In the genomic region with DNA sequence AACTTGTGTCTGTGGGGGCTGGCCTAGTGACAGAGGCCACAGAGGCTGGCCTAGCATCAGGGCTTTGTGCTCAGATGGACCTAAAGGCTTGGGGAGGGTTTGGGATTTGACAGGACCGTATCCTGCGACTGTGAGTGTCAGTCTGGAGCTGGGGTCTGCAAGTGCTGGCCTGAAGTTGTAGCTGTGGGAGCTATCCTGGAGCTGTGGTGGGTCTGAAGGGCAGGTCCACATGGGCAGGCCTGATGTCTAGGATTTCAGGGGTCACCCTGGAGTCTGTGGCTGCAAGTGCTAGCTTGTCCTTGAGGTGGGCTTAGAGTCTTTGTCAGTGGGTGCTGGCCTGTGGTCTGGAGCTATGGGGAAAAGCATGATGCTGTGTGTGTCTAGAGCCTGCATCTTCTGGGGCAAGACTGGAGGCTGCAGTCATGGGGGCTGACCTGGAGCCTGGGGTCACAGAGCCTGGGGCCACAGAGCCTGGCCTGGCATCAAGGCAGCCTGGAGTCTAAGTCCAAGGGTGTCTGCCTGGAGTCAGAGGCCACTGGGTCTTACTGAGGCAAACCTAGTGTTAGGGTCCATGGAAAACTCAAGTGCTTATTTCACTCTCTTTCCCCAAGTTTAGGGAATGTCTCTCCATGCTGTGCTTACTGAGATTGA, we compare ENCODE assay signal across 38 cellular contexts. TPM values are rescaled to one million over a fixed set of nuclear protein-coding genes. Genes with fewer than 3 reads are reported as not detected.
"Had no signal": no experiment of that assay in that cellular context is flagged by ENCODE, and none has a peak within 500 bp of the region (broad histone marks: within the 10 kb centered on the region; RNA-seq: fewer than 3 reads in every experiment).

No MANE protein-coding gene starts in this region.

- H3K9me3 Mint-ChIP-seq: activated B cell treated with CpG ODN at 0.5 μM for 24 hours; activated CD8-positive, alpha-beta T cell treated with anti-CD3 and anti-CD28 coated beads for 36 hours had no signal

- H3K4me1 Mint-ChIP-seq: activated B cell treated with CpG ODN at 0.5 μM for 24 hours; activated CD4-positive, alpha-beta T cell treated with anti-CD3 and anti-CD28 coated beads, Interleukin-2, amount 10 ng/mL, durations not matched to agents 7 days and 5 days; activated naive CD8-positive, alpha-beta T cell treated with anti-CD3 and anti-CD28 coated beads for 36 hours; activated T-helper 17 cell treated with anti-CD3 and anti-CD28 coated beads, Interleukin-2, amount 50 U/mL, for 72 hours; brain; central memory CD8-positive, alpha-beta T cell had no signal

- ATAC-seq: activated CD8-positive, alpha-beta T cell treated with anti-CD3 and anti-CD28 coated beads for 36 hours; activated naive CD4-positive, alpha-beta T cell treated with anti-CD3 and anti-CD28 coated beads, Interleukin-2, amount 50 U/mL, for 72 hours; activated T-cell treated with anti-CD3 and anti-CD28 coated beads, Interleukin-2, amount 50 U/mL, for 4 hours; activated T-cell treated with anti-CD3 and anti-CD28 coated beads, Interleukin-2, amount 50 U/mL, for 72 hours; activated T-helper 17 cell treated with anti-CD3 and anti-CD28 coated beads, Interleukin-2, amount 50 U/mL, for 72 hours had no signal

- DNase-seq: activated B cell treated with CpG ODN at 0.5 μM for 24 hours; activated CD4-positive, alpha-beta memory T cell treated with anti-CD3 and anti-CD28 coated beads for 36 hours; activated CD4-positive, alpha-beta T cell treated with anti-CD3 and anti-CD28 coated beads for 4 hours; activated CD4-positive, alpha-beta T cell treated with anti-CD3 and anti-CD28 coated beads, Interleukin-2, amount 10 ng/mL, durations not matched to agents 7 days and 5 days; activated CD4-positive, CD25-positive, alpha-beta regulatory T cell treated with anti-CD3 and anti-CD28 coated beads, Interleukin-2, amount 50 U/mL, for 72 hours; activated CD8-positive, alpha-beta memory T cell treated with anti-CD3 and anti-CD28 coated beads, Interleukin-2, amount 50 U/mL, for 4 hours; activated CD8-positive, alpha-beta T cell treated with anti-CD3 and anti-CD28 coated beads for 36 hours; activated effector memory CD4-positive, alpha-beta T cell treated with anti-CD3 and anti-CD28 coated beads, Interleukin-2, amount 50 U/mL, for 16 hours; activated gamma-delta T cell treated with Interleukin-2 at 50 U/mL for 16 hours; activated naive CD4-positive, alpha-beta T cell; activated naive CD4-positive, alpha-beta T cell treated with anti-CD3 and anti-CD28 coated beads for 36 hours; activated naive CD4-positive, alpha-beta T cell treated with anti-CD3 and anti-CD28 coated beads, Interleukin-2, amount 50 U/mL, for 16 hours; activated naive CD8-positive, alpha-beta T cell treated with anti-CD3 and anti-CD28 coated beads for 36 hours; activated T-cell treated with anti-CD3 and anti-CD28 coated beads for 4 hours; activated T-cell treated with anti-CD3 and anti-CD28 coated beads, Interleukin-2, amount 50 U/mL, for 1 hour; activated T-cell treated with anti-CD3 and anti-CD28 coated beads, Interleukin-2, amount 50 U/mL, for 4 hours; activated T-cell treated with anti-CD3 and anti-CD28 coated beads, Interleukin-2, amount 50 U/mL, for 72 hours; adrenal gland; amniotic stem cell; aorta; caudate nucleus; cerebellar nuclear complex; SW 1271; T-helper 1 cell; T-helper 2 cell; T-helper 9 cell had no signal

- H3K27ac ChIP-seq: adrenal gland, cardiac muscle cell, VCaP had no signal

- H3K36me3 ChIP-seq: adrenal gland, cardiac muscle cell had no signal

- H3K36me3 Mint-ChIP-seq: activated CD4-positive, alpha-beta memory T cell treated with anti-CD3 and anti-CD28 coated beads for 36 hours; activated naive CD8-positive, alpha-beta T cell treated with anti-CD3 and anti-CD28 coated beads for 36 hours; brain had no signal

- H3K4me3 ChIP-seq: adrenal gland, cardiac muscle cell had no signal

- H3K27ac Mint-ChIP-seq: activated B cell treated with CpG ODN at 0.5 μM for 24 hours; activated CD4-positive, alpha-beta memory T cell treated with anti-CD3 and anti-CD28 coated beads for 36 hours; activated CD4-positive, alpha-beta T cell treated with anti-CD3 and anti-CD28 coated beads, Interleukin-2, amount 10 ng/mL, durations not matched to agents 7 days and 5 days; activated CD8-positive, alpha-beta T cell treated with anti-CD3 and anti-CD28 coated beads for 36 hours; activated naive CD4-positive, alpha-beta T cell treated with anti-CD3 and anti-CD28 coated beads for 36 hours; activated naive CD4-positive, alpha-beta T cell treated with anti-CD3 and anti-CD28 coated beads, Interleukin-2, amount 50 U/mL, for 72 hours; activated naive CD8-positive, alpha-beta T cell treated with anti-CD3 and anti-CD28 coated beads for 36 hours; activated T-cell treated with anti-CD3 and anti-CD28 coated beads, Interleukin-2, amount 50 U/mL, for 72 hours; activated T-helper 1 cell treated with anti-CD3 and anti-CD28 coated beads, Interleukin-12 subunit alpha, Interleukin-12 subunit beta, Interleukin-2, Interleukin-4 antibody, amounts not matched to agents 30 ng/mL and 10 ng/mL and 1 ng/mL, durations not matched to agents 14 hours and 24 hours and 36 hours; activated T-helper 17 cell treated with anti-CD3 and anti-CD28 coated beads, Interleukin-2, amount 50 U/mL, for 72 hours; brain; T-helper 1 cell treated with Interleukin-12 subunit alpha and Interleukin-12 subunit beta and Interleukin-4 antibody, amounts not matched to agents 30 μg/mL and 1 μg/mL, for 36 hours; T-helper 2 cell treated with Interferon-gamma antibody and Interleukin-4, amounts not matched to agents 5 μg/mL and 100 μg/mL, for 36 hours had no signal

- H3K9me3 ChIP-seq: adrenal gland had no signal

- H3K4me3 Mint-ChIP-seq: activated B cell treated with CpG ODN at 0.5 μM for 24 hours; activated CD4-positive, alpha-beta memory T cell treated with anti-CD3 and anti-CD28 coated beads for 36 hours; activated CD4-positive, alpha-beta T cell treated with anti-CD3 and anti-CD28 coated beads, Interleukin-2, amount 10 ng/mL, durations not matched to agents 7 days and 5 days; activated CD8-positive, alpha-beta T cell treated with anti-CD3 and anti-CD28 coated beads for 36 hours; activated naive CD4-positive, alpha-beta T cell treated with anti-CD3 and anti-CD28 coated beads for 36 hours; activated naive CD8-positive, alpha-beta T cell treated with anti-CD3 and anti-CD28 coated beads for 36 hours; activated T-cell treated with anti-CD3 and anti-CD28 coated beads, Interleukin-2, amount 50 U/mL, for 4 hours; activated T-cell treated with anti-CD3 and anti-CD28 coated beads, Interleukin-2, amount 50 U/mL, for 72 hours; activated T-helper 1 cell treated with anti-CD3 and anti-CD28 coated beads, Interleukin-12 subunit alpha, Interleukin-12 subunit beta, Interleukin-2, Interleukin-4 antibody, amounts not matched to agents 30 ng/mL and 10 ng/mL and 1 ng/mL, durations not matched to agents 14 hours and 24 hours and 36 hours; activated T-helper 17 cell treated with anti-CD3 and anti-CD28 coated beads, Interleukin-2, amount 50 U/mL, for 72 hours; brain; central memory CD8-positive, alpha-beta T cell; T-helper 1 cell treated with Interleukin-12 subunit alpha and Interleukin-12 subunit beta and Interleukin-4 antibody, amounts not matched to agents 30 μg/mL and 1 μg/mL, for 36 hours; T-helper 2 cell treated with Interferon-gamma antibody and Interleukin-4, amounts not matched to agents 5 μg/mL and 100 μg/mL, for 36 hours had no signal

- H3K27me3 Mint-ChIP-seq: activated B cell treated with CpG ODN at 0.5 μM for 24 hours; activated CD4-positive, alpha-beta memory T cell treated with anti-CD3 and anti-CD28 coated beads for 36 hours; activated CD4-positive, alpha-beta T cell treated with anti-CD3 and anti-CD28 coated beads, Interleukin-2, amount 10 ng/mL, durations not matched to agents 7 days and 5 days; activated CD8-positive, alpha-beta T cell treated with anti-CD3 and anti-CD28 coated beads for 36 hours; activated naive CD8-positive, alpha-beta T cell treated with anti-CD3 and anti-CD28 coated beads for 36 hours; activated T-helper 17 cell treated with anti-CD3 and anti-CD28 coated beads, Interleukin-2, amount 50 U/mL, for 72 hours; brain; central memory CD8-positive, alpha-beta T cell had no signal

- H3K4me1 ChIP-seq: adrenal gland had no signal

- H3K27me3 ChIP-seq: adrenal gland, cardiac muscle cell had no signal

RNA-seq across cellular contexts. Expression of a gene that starts 3.6 kb away (rescaled TPM):
- total RNA-seq: activated B cell treated with CpG ODN at 0.5 μM for 24 hours; activated CD4-positive, alpha-beta memory T cell treated with anti-CD3 and anti-CD28 coated beads for 36 hours; activated CD4-positive, alpha-beta T cell treated with anti-CD3 and anti-CD28 coated beads, Interleukin-2, amount 10 ng/mL, durations not matched to agents 7 days and 5 days; activated CD8-positive, alpha-beta memory T cell treated with anti-CD3 and anti-CD28 coated beads for 36 hours; activated CD8-positive, alpha-beta T cell treated with anti-CD3 and anti-CD28 coated beads for 36 hours; activated naive CD4-positive, alpha-beta T cell treated with anti-CD3 and anti-CD28 coated beads for 36 hours; activated naive CD4-positive, alpha-beta T cell treated with anti-CD3 and anti-CD28 coated beads, Interleukin-2, amount 50 U/mL, for 72 hours; activated naive CD8-positive, alpha-beta T cell treated with anti-CD3 and anti-CD28 coated beads for 36 hours; activated T-cell treated with anti-CD3 and anti-CD28 coated beads, Interleukin-2, amount 50 U/mL, for 72 hours; activated T-helper 1 cell treated with anti-CD3 and anti-CD28 coated beads, Interleukin-12 subunit alpha, Interleukin-12 subunit beta, Interleukin-2, Interleukin-4 antibody, amounts not matched to agents 30 ng/mL and 10 ng/mL and 1 ng/mL, durations not matched to agents 14 hours and 24 hours and 36 hours; activated T-helper 17 cell treated with anti-CD3 and anti-CD28 coated beads, Interleukin-2, amount 50 U/mL, for 72 hours; astrocyte; bronchial epithelial cell had no signal

RNA-seq across cellular contexts. Expression of a gene that starts 35.7 kb away (rescaled TPM):
- total RNA-seq: activated B cell treated with CpG ODN at 0.5 μM for 24 hours; activated CD4-positive, alpha-beta memory T cell treated with anti-CD3 and anti-CD28 coated beads for 36 hours; activated CD4-positive, alpha-beta T cell treated with anti-CD3 and anti-CD28 coated beads, Interleukin-2, amount 10 ng/mL, durations not matched to agents 7 days and 5 days; activated CD8-positive, alpha-beta memory T cell treated with anti-CD3 and anti-CD28 coated beads for 36 hours; activated CD8-positive, alpha-beta T cell treated with anti-CD3 and anti-CD28 coated beads for 36 hours; activated naive CD4-positive, alpha-beta T cell treated with anti-CD3 and anti-CD28 coated beads for 36 hours; activated naive CD4-positive, alpha-beta T cell treated with anti-CD3 and anti-CD28 coated beads, Interleukin-2, amount 50 U/mL, for 72 hours; activated naive CD8-positive, alpha-beta T cell treated with anti-CD3 and anti-CD28 coated beads for 36 hours; activated T-cell treated with anti-CD3 and anti-CD28 coated beads, Interleukin-2, amount 50 U/mL, for 72 hours; activated T-helper 1 cell treated with anti-CD3 and anti-CD28 coated beads, Interleukin-12 subunit alpha, Interleukin-12 subunit beta, Interleukin-2, Interleukin-4 antibody, amounts not matched to agents 30 ng/mL and 10 ng/mL and 1 ng/mL, durations not matched to agents 14 hours and 24 hours and 36 hours; activated T-helper 17 cell treated with anti-CD3 and anti-CD28 coated beads, Interleukin-2, amount 50 U/mL, for 72 hours; astrocyte; bronchial epithelial cell; cardiac muscle cell had no signal
